ENCODE assay signal across 8 cellular contexts in genomic region chr11:85947431-85948272, GRCh38.
DNase-seq lines count a peak whose midpoint lies in the region; ATAC-seq, FAIRE-seq and TF ChIP-seq lines count a peak whose summit lies in the region.

No MANE protein-coding gene starts in this region.

- no CpG with 5 or more reads among the region's 5 CpGs for WGBS in H9 (ENCODE audit: extremely low coverage, insufficient read length, low lambda C conversion rate)

- H3K79me1 ChIP-seq in H9 (ENCODE audit: insufficient read depth, low read depth, low read length, poor library complexity, severe bottlenecking), result no peaks in the 10 kb centered on the region

- no peak overlapping the region for H3K23ac ChIP-seq in H9 (ENCODE audit: insufficient read length, low read depth, low read length)

- no peak overlapping the region for H2BK15ac ChIP-seq in H9 (ENCODE audit: low read depth, low read length)

- peak; percentile 47 for DNase-seq in stimulated activated CD4-positive, alpha-beta T cell treated with anti-CD3 and anti-CD28 coated beads, Interleukin-15, amount 100 ng/mL, for 24 hours
- no peak for DNase-seq in stimulated activated CD4-positive, alpha-beta T cell treated with anti-CD3 and anti-CD28 coated beads, Interleukin-4, amount 100 ng/mL, for 1 hour
- DNase-seq in NOMO-1 treated with DMSO at 0.1 percent for 48 hours (lab: John Stamatoyannopoulos, UW; ENCODE audit: unreplicated experiment) (peak; percentile 75), H9 (no peak)

- H3K27me3 Mint-ChIP-seq in nephron (ENCODE audit: low read depth) (no peaks in the 10 kb centered on the region), H9 (ENCODE audit: low read depth) (no peaks in the 10 kb centered on the region)

- no peak overlapping the region for H4K91ac ChIP-seq in H9 (ENCODE audit: insufficient read length, low read depth, low read length)

- H3K4me3 Mint-ChIP-seq in nephron (no peak overlapping the region), H9 (no peak overlapping the region)

- H2AK5ac ChIP-seq in H9 (ENCODE audit: insufficient read length, low read length), result no peak overlapping the region

- H3K9me3 Mint-ChIP-seq in nephron (peaks cover 12% of the 10 kb centered on the region), H9 (peaks cover 0 to 7% of the 10 kb centered on the region in 2 experiments; a peak in 4 of 5 replicates)

- H3K79me2 ChIP-seq in H9 (ENCODE audit: insufficient read depth, low read length), result no peaks in the 10 kb centered on the region

- H3K23me2 ChIP-seq in H9 (ENCODE audit: insufficient read length, low read depth, low read length, poor library complexity, severe bottlenecking), result no peaks in the 10 kb centered on the region

- no peaks in the 10 kb centered on the region for H4K20me1 ChIP-seq in H9 (ENCODE audit: control insufficient read depth, insufficient read depth, insufficient read length)

- no peak overlapping the region for H3K18ac ChIP-seq in H9 (ENCODE audit: insufficient read length, low read depth, low read length)

- H2BK120ac ChIP-seq in H9 (ENCODE audit: low read depth, low read length, poor library complexity, severe bottlenecking), result no peak overlapping the region

- no peak overlapping the region for H3K9ac ChIP-seq in H9 (ENCODE audit: extremely low read depth, insufficient read length, low read length)

- no peak overlapping the region for H2AFZ ChIP-seq in H9 (ENCODE audit: low read length)

- peak; percentile 84 for FAIRE-seq in endometrium (lab: Jason Lieb, UNC)

- no peaks in the 10 kb centered on the region for H3K9me3 ChIP-seq in H9 (ENCODE audit: control insufficient read depth, low read depth, low read length)

- H3K56ac ChIP-seq in H9 (ENCODE audit: insufficient read length, low read depth, low read length), result no peak overlapping the region

- no peak overlapping the region for H2BK12ac ChIP-seq in H9 (ENCODE audit: insufficient read length, low read depth, low read length)

- H3K4me1 Mint-ChIP-seq in nephron (peaks cover 10% of the 10 kb centered on the region), H9 (no peaks in the 10 kb centered on the region)

- no peak overlapping the region for H3K4me2 ChIP-seq in H9 (ENCODE audit: insufficient read depth, insufficient read length, low read length)

- H3K27ac Mint-ChIP-seq in nephron (peak overlapping the region; percentile 19 to 77 (median 51)), H9 (no peak overlapping the region; a peak in 1 of 7 replicates)

- no peak overlapping the region for H3T11ph ChIP-seq in H9 (ENCODE audit: low read length)

- H4K8ac ChIP-seq in H9 (replicated peaks; ENCODE audit: insufficient read length, low read depth, low read length), result no peak overlapping the region

- H2BK20ac ChIP-seq in H9 (ENCODE audit: low read depth, low read length, poor library complexity, severe bottlenecking), result no peak overlapping the region

- no peak overlapping the region for H3K27ac ChIP-seq in H9 (ENCODE audit: insufficient read length, low read depth, low read length)

- H3K4ac ChIP-seq in H9 (ENCODE audit: low read depth, low read length), result no peak overlapping the region

- no peaks in the 10 kb centered on the region for H3K27me3 ChIP-seq in H9 (ENCODE audit: insufficient read depth, low read length)

- ATAC-seq in GM19395 (IDR thresholded peaks at IDR 0.05; ENCODE audit: unreplicated experiment), result no peak
- no peak for ATAC-seq in GM19328 (IDR thresholded peaks at IDR 0.05; ENCODE audit: unreplicated experiment)

- no peak overlapping the region for H3K14ac ChIP-seq in H9 (ENCODE audit: insufficient read depth, low read length)

- H2BK5ac ChIP-seq in H9 (ENCODE audit: insufficient read length, low read length), result no peak overlapping the region

- no peaks in the 10 kb centered on the region for H3K4me1 ChIP-seq in H9 (ENCODE audit: insufficient read depth, low read length)

- no peak for TF ChIP-seq CTCF in nephron (IDR thresholded peaks at IDR 0.05; ENCODE audit: unreplicated experiment in 3 of 3)
- no peak for TF ChIP-seq CTCF in H9 (conservative IDR thresholded peaks at IDR 0.05)

- H3K36me3 Mint-ChIP-seq in nephron (ENCODE audit: low read depth) (peaks cover 12% of the 10 kb centered on the region), H9 (ENCODE audit: insufficient read depth in 1 of 3, low read depth in 3 of 3) (peaks cover 7 to 11% (median 7%) of the 10 kb centered on the region in 3 experiments; a peak in 6 of 7 replicates)

- H4K5ac ChIP-seq in H9 (ENCODE audit: insufficient read length, low read depth, low read length), result no peak overlapping the region

Comparison
In these comparisons a context has a peak if more than half of its experiments do, and no peak if none do; other contexts are left out.
1. DNase-seq: peak in stimulated activated CD4-positive, alpha-beta T cell treated with anti-CD3 and anti-CD28 coated beads, Interleukin-15, amount 100 ng/mL, for 24 hours (single experiment) and NOMO-1 treated with DMSO at 0.1 percent for 48 hours (single experiment); none in stimulated activated CD4-positive, alpha-beta T cell treated with anti-CD3 and anti-CD28 coated beads, Interleukin-4, amount 100 ng/mL, for 1 hour (single experiment) and H9 (single experiment).
2. H3K27ac Mint-ChIP-seq: peak in nephron (3 of 3); none in H9 (0 of 3).